In the genomic region with DNA sequence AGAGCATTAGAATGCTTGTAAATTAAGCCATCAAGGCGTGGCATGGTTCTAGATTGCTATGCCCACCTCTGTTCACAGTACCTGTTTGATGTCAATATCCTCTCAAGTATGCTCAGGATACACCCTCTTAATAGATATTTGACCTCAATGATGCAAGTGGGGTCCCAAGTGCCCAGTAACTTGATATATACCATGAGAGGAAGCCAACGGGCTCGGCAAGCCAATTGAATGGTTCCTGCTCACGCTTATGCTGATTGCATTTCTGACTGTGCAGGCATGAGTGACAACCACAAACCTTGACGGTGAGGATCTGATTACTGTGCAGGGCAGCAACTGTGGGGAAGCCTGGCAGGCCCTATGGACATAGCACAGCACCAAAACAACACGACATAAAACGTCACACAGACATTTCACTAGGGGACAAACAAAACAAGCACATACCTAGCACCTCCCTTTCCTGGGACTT, we compare ENCODE assay signal across 1 cellular context.
TF ChIP-seq lines count a peak whose summit lies in the region.

No MANE protein-coding gene starts in this region.

TF ChIP-seq in HEK293, 187 proteins besides CTCF, POLR2A, EP300 and RAD21 (continued from another document):
- TF ChIP-seq PATZ1 (tag by site-specific recombination; IDR thresholded peaks at IDR 0.05) = peak; percentile 75
- peak; percentile 95 for TF ChIP-seq KLF10 (tag by site-specific recombination; IDR thresholded peaks at IDR 0.05)
- no peak for TF ChIP-seq ZNF701 (tag by site-specific recombination; IDR thresholded peaks at IDR 0.05)
- no peak for TF ChIP-seq ZNF555 (tag by site-specific recombination; conservative IDR thresholded peaks at IDR 0.05)
- peak; percentile 74; the same call in 1 of the 2 replicates for TF ChIP-seq ZNF558 (tag by site-specific recombination; IDR thresholded peaks at IDR 0.05)
- TF ChIP-seq ZNF335 (tag by site-specific recombination; conservative IDR thresholded peaks at IDR 0.05) = no peak
- TF ChIP-seq ZNF596 (tag by site-specific recombination; IDR thresholded peaks at IDR 0.05) = peak; percentile 33; the same call in 1 of the 2 replicates
- TF ChIP-seq SP7 (tag by site-specific recombination; IDR thresholded peaks at IDR 0.05) = peak; percentile 98
- peak; percentile 84 for TF ChIP-seq KLF8 (tag by site-specific recombination; IDR thresholded peaks at IDR 0.05)
- TF ChIP-seq, protein P1, sequence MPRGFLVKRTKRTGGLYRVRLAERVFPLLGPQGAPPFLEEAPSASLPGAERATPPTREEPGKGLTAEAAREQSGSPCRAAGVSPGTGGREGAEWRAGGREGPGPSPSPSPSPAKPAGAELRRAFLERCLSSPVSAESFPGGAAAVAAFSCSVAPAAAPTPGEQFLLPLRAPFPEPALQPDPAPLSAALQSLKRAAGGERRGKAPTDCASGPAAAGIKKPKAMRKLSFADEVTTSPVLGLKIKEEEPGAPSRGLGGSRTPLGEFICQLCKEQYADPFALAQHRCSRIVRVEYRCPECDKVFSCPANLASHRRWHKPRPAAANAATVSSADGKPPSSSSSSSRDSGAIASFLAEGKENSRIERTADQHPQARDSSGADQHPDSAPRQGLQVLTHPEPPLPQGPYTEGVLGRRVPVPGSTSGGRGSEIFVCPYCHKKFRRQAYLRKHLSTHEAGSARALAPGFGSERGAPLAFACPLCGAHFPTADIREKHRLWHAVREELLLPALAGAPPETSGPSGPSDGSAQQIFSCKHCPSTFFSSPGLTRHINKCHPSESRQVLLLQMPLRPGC (tag by site-specific recombination; IDR thresholded peaks at IDR 0.05) = peak; percentile 100
- no peak for TF ChIP-seq ZNF341 (tag by site-specific recombination; IDR thresholded peaks at IDR 0.05; ENCODE audit: low read depth)
- 0 out of 2 replicates have a peak, but pooled peaks have one; percentile 20 for TF ChIP-seq ZFP69B (tag by site-specific recombination; IDR thresholded peaks at IDR 0.05)
- peak; percentile 98 for TF ChIP-seq OSR2 (tag by site-specific recombination; IDR thresholded peaks at IDR 0.05)
- TF ChIP-seq SP2 (tag by site-specific recombination; IDR thresholded peaks at IDR 0.05) = peak; percentile 62
- TF ChIP-seq, protein P2, sequence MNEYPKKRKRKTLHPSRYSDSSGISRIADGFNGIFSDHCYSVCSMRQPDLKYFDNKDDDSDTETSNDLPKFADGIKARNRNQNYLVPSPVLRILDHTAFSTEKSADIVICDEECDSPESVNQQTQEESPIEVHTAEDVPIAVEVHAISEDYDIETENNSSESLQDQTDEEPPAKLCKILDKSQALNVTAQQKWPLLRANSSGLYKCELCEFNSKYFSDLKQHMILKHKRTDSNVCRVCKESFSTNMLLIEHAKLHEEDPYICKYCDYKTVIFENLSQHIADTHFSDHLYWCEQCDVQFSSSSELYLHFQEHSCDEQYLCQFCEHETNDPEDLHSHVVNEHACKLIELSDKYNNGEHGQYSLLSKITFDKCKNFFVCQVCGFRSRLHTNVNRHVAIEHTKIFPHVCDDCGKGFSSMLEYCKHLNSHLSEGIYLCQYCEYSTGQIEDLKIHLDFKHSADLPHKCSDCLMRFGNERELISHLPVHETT (tag by site-specific recombination; IDR thresholded peaks at IDR 0.05) = peak; percentile 98
- peak; percentile 98 for TF ChIP-seq ZNF629 (tag by site-specific recombination; IDR thresholded peaks at IDR 0.05)
- peak; percentile 69; the same call in 1 of the 2 replicates for TF ChIP-seq GFI1B (tag by site-specific recombination; IDR thresholded peaks at IDR 0.05)
- 0 out of 2 replicates have a peak, but pooled peaks have one; percentile 33 for TF ChIP-seq MZF1 (tag by site-specific recombination; IDR thresholded peaks at IDR 0.05; ENCODE audit: borderline replicate concordance)
- peak; percentile 90 for TF ChIP-seq ZEB2 (tag by site-specific recombination; IDR thresholded peaks at IDR 0.05)
- peak; percentile 77 for TF ChIP-seq ZNF501 (tag by site-specific recombination; IDR thresholded peaks at IDR 0.05)
- TF ChIP-seq ZNF324 (tag by site-specific recombination; IDR thresholded peaks at IDR 0.05) = peak; percentile 56; the same call in 1 of the 2 replicates
- TF ChIP-seq, protein P3, sequence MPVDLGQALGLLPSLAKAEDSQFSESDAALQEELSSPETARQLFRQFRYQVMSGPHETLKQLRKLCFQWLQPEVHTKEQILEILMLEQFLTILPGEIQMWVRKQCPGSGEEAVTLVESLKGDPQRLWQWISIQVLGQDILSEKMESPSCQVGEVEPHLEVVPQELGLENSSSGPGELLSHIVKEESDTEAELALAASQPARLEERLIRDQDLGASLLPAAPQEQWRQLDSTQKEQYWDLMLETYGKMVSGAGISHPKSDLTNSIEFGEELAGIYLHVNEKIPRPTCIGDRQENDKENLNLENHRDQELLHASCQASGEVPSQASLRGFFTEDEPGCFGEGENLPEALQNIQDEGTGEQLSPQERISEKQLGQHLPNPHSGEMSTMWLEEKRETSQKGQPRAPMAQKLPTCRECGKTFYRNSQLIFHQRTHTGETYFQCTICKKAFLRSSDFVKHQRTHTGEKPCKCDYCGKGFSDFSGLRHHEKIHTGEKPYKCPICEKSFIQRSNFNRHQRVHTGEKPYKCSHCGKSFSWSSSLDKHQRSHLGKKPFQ (tag by site-specific recombination; IDR thresholded peaks at IDR 0.05) = peak; percentile 72
- 0 out of 2 replicates have a peak, but pooled peaks have one; percentile 48 for TF ChIP-seq KLF7 (tag by site-specific recombination; IDR thresholded peaks at IDR 0.05; ENCODE audit: borderline replicate concordance)
- no peak for TF ChIP-seq ZNF155 (tag by site-specific recombination; IDR thresholded peaks at IDR 0.05)
- TF ChIP-seq GLI2 (tag by site-specific recombination; IDR thresholded peaks at IDR 0.05; ENCODE audit: borderline replicate concordance, low read depth) = peak; percentile 96
- TF ChIP-seq FEZF1 (tag by site-specific recombination; IDR thresholded peaks at IDR 0.05) = peak; percentile 76
- TF ChIP-seq, protein P4, sequence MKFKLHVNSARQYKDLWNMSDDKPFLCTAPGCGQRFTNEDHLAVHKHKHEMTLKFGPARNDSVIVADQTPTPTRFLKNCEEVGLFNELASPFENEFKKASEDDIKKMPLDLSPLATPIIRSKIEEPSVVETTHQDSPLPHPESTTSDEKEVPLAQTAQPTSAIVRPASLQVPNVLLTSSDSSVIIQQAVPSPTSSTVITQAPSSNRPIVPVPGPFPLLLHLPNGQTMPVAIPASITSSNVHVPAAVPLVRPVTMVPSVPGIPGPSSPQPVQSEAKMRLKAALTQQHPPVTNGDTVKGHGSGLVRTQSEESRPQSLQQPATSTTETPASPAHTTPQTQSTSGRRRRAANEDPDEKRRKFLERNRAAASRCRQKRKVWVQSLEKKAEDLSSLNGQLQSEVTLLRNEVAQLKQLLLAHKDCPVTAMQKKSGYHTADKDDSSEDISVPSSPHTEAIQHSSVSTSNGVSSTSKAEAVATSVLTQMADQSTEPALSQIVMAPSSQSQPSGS (tag by site-specific recombination; IDR thresholded peaks at IDR 0.05; ENCODE audit: low read depth) = peak; percentile 31; the same call in 1 of the 2 replicates
- peak; percentile 80 for TF ChIP-seq PRDM6 (tag by site-specific recombination; IDR thresholded peaks at IDR 0.05)
- peak; percentile 85; the same call in 1 of the 2 replicates for TF ChIP-seq BCL11A (tag by site-specific recombination; IDR thresholded peaks at IDR 0.05; ENCODE audit: low read depth)
- no peak for TF ChIP-seq ZNF521 (tag by site-specific recombination; IDR thresholded peaks at IDR 0.05)
- TF ChIP-seq ZNF366 (tag by site-specific recombination; conservative IDR thresholded peaks at IDR 0.05) = peak; percentile 95
